In the genomic region with DNA sequence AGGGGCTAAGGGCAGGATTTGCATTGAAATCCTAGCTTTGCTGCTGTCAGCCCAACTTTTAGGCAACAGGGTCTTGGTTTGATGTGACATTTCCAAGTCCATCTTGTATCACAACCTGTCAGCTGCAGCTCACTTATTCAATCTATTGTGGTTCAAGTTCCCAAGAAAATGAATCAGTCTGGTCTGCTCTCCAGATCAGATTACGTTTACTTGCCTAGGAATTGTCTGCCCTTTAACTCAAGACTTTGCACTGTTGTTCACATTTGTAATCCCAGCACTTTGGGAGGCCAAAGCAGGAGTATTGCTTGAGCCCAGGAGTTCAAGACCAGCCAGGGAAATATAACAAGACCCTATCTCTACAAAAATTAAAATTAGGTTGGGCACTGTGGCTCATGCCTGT, we compare ENCODE assay signal across 21 cellular contexts. TPM values are rescaled to one million over a fixed set of nuclear protein-coding genes. Genes with fewer than 3 reads are reported as not detected.
DNase-seq lines count a peak whose midpoint lies in the region; ATAC-seq, FAIRE-seq and TF ChIP-seq lines count a peak whose summit lies in the region.
"Had no signal": no experiment of that assay in that cellular context is flagged by ENCODE, and none has a peak within 500 bp of the region (broad histone marks: within the 10 kb centered on the region; RNA-seq: fewer than 3 reads in every experiment).

No MANE protein-coding gene starts in this region.

- CTCF ChIA-PET in HEK293 (lab: Yijun Ruan, JAX): interaction anchor here (1.4 kb wide), 1 partner anchor 52 kb away, joined by 8 read pairs; no protein-coding TSS in a partner anchor

- H3K4me1 ChIP-seq in HEK293 (ENCODE audit: control insufficient read depth, insufficient read depth, low read length) (no peaks in the 10 kb centered on the region), left ventricle myocardium inferior (no peaks in the 10 kb centered on the region), pancreas (no peaks in the 10 kb centered on the region)
- H3K4me1 ChIP-seq: Caco-2 had no signal

- H3K27ac ChIP-seq in HEK293 (ENCODE audit: extremely low read depth, low read depth, low read length) (no peak overlapping the region), dorsolateral prefrontal cortex (no peak overlapping the region), left ventricle myocardium inferior (replicated peaks) (no peak overlapping the region), pancreas (no peak overlapping the region)
- H3K27ac ChIP-seq: C4-2B had no signal

- WGBS in pancreas, 2 donors: 81 to 88% methylated on average over 1 of the region's 1 CpG

- POLR2A ChIA-PET in HEK293 (lab: Yijun Ruan, JAX): interaction anchor here (0.8 kb wide), 1 partner anchor 164 kb away, joined by 3 read pairs; no protein-coding TSS in a partner anchor

- no peak for TF ChIP-seq CTCF in HEK293 (tag by site-specific recombination; IDR thresholded peaks at IDR 0.05)
- TF ChIP-seq CTCF in bronchial epithelial cell (IDR thresholded peaks at IDR 0.05; ENCODE audit: insufficient read depth, low read length, severe bottlenecking): no peak
- TF ChIP-seq CTCF in dorsolateral prefrontal cortex (IDR thresholded peaks at IDR 0.05 in 54 of 56, conservative IDR thresholded peaks at IDR 0.05 in 2 of 56; ENCODE audit: low read depth in 1 of 56, partially characterized antibody in 56 of 56): no peak
- TF ChIP-seq CTCF in left ventricle myocardium inferior (IDR thresholded peaks at IDR 0.05; ENCODE audit: borderline replicate concordance): no peak
- no peak for TF ChIP-seq CTCF in pancreas (IDR thresholded peaks at IDR 0.05)

- DNase-seq in bronchial epithelial cell (ENCODE audit: low read depth): no peak
- peak; percentile 42 for DNase-seq in myocyte (ENCODE audit: low read depth)
- no peak for DNase-seq in dorsolateral prefrontal cortex
- no peak for DNase-seq in left ventricle myocardium inferior
- no peak for DNase-seq in pons (ENCODE audit: low spot score)
- DNase-seq in pancreas: no peak
- DNase-seq: ACHN; AML-193; Caco-2; CD4-positive, alpha-beta T cell had no signal

- H3K9me3 ChIP-seq in HEK293 (ENCODE audit: control insufficient read depth, insufficient read depth, low read depth, low read length) (no peaks in the 10 kb centered on the region), left ventricle myocardium inferior (replicated peaks) (no peaks in the 10 kb centered on the region), pancreas (no peaks in the 10 kb centered on the region)
- H3K9me3 ChIP-seq: Caco-2 had no signal

- intact Hi-C loops in dorsolateral prefrontal cortex (cut with DNase I) (no loop called here), left ventricle myocardium inferior (cut with micrococcal nuclease) (no loop called here), pancreas (cut with DNase I) (no loop called here)

- peak; percentile 55 for FAIRE-seq in bronchial epithelial cell (lab: Jason Lieb, UNC)
- no peak for FAIRE-seq in pancreas (lab: Jason Lieb, UNC)
- FAIRE-seq: A204.1, D721Med, G401.6, GM12891, GM19239, H54, K562 had no signal

- ATAC-seq in pancreas: no peak
- ATAC-seq: HCT116, K562 had no signal

- H3K27me3 ChIP-seq in bronchial epithelial cell (ENCODE audit: control insufficient read depth, insufficient read depth, low read length) (no peaks in the 10 kb centered on the region), dorsolateral prefrontal cortex (no peaks in the 10 kb centered on the region), left ventricle myocardium inferior (ENCODE audit: low read depth) (no peaks in the 10 kb centered on the region), pancreas (no peaks in the 10 kb centered on the region)

- H3K36me3 ChIP-seq in HEK293 (ENCODE audit: control insufficient read depth in 2 of 2, insufficient read depth in 1 of 2, low read length in 2 of 2) (peaks cover 0 to 38% of the 10 kb centered on the region in 2 experiments; a peak in 2 of 3 replicates), bronchial epithelial cell (ENCODE audit: control insufficient read depth, insufficient read depth, low read length) (peaks cover 19% of the 10 kb centered on the region), left ventricle myocardium inferior (peaks cover 48% of the 10 kb centered on the region), pancreas (peaks cover 0 to 19% (median 5%) of the 10 kb centered on the region in 3 donors)

- H3K4me3 ChIP-seq in HEK293 (ENCODE audit: low read depth, low read length) (no peak overlapping the region), bronchial epithelial cell (ENCODE audit: low read depth, low read length) (no peak overlapping the region), dorsolateral prefrontal cortex (no peak overlapping the region), left ventricle myocardium inferior (no peak overlapping the region), pancreas (no peak overlapping the region)
- H3K4me3 ChIP-seq: K562 had no signal

TF ChIP-seq in HEK293, 187 proteins besides CTCF, POLR2A, EP300 and RAD21:
- 0 out of 2 replicates have a peak, but pooled peaks have one; percentile 43 for TF ChIP-seq ZBTB17 (tag by site-specific recombination; IDR thresholded peaks at IDR 0.05)
- peak; percentile 65; the same call in 1 of the 2 replicates for TF ChIP-seq ZNF600 (tag by site-specific recombination; IDR thresholded peaks at IDR 0.05)
- no peak for TF ChIP-seq ZNF707 (tag by site-specific recombination; IDR thresholded peaks at IDR 0.05)

RNA-seq across cellular contexts. Expression of gene STX4, which starts 10.0 kb away (rescaled TPM):
- total RNA-seq in bronchial epithelial cell (14.7 and 18.7 TPM in 2 replicates), myocyte (47.3 and 51.0 TPM in 2 replicates), dorsolateral prefrontal cortex (100 to 1,000 TPM in 1 of 120 experiments, 10 to 100 TPM in 119; 37.7 to 113 (median 67.3) TPM), left ventricle myocardium inferior (43.1 TPM), pancreas (10 to 100 TPM; 22.2 to 48.9 (median 26.9) TPM)
- 102 TPM for polyA plus RNA-seq in myocyte (2012)
- 10 to 100 TPM; 91.8 to 94.4 TPM for polyA plus RNA-seq in pancreas

RNA-seq across cellular contexts. Expression of gene ZNF668, which starts 30.7 kb away (rescaled TPM):
- total RNA-seq in bronchial epithelial cell (6.5 and 8.2 TPM in 2 replicates), myocyte (45.4 and 65.3 TPM in 2 replicates), dorsolateral prefrontal cortex (10 to 100 TPM in 110 of 120 experiments, 1 to 10 TPM in 10; 7.9 to 24.5 (median 12.5) TPM), left ventricle myocardium inferior (5.3 TPM), pancreas (1 to 10 TPM; 1.5 to 5.5 (median 3.3) TPM)
- 56.4 TPM for polyA plus RNA-seq in myocyte (2012)
- polyA plus RNA-seq in pancreas: 1 to 10 TPM; 4.5 to 6.4 TPM

RNA-seq across cellular contexts. Expression of gene ZNF646, which starts 30.9 kb away (rescaled TPM):
- 6.3 and 10.0 TPM in 2 replicates for total RNA-seq in bronchial epithelial cell
- 17.6 and 29.6 TPM in 2 replicates for total RNA-seq in myocyte
- 13.2 TPM for polyA plus RNA-seq in myocyte (2012)
- total RNA-seq in dorsolateral prefrontal cortex: 10 to 100 TPM; 11.2 to 24.3 (median 16.7) TPM
- 9.6 TPM for total RNA-seq in left ventricle myocardium inferior
- 10 to 100 TPM in 1 of 6 donors, 1 to 10 TPM in 5; 5.6 to 12.6 (median 7.0) TPM for total RNA-seq in pancreas
- polyA plus RNA-seq in pancreas: 10 to 100 TPM in 1 of 2 donors, 1 to 10 TPM in 1; 3.9 to 10.7 TPM

RNA-seq across cellular contexts. Expression of gene STX1B, which starts 32.9 kb away (rescaled TPM):
- total RNA-seq in bronchial epithelial cell (under 0.01 TPM in 1 of 2 replicates, not detected in the other), myocyte (0.86 and 1.3 TPM in 2 replicates), dorsolateral prefrontal cortex (100 to 1,000 TPM in 119 of 120 experiments, 10 to 100 TPM in 1; 84.6 to 437 (median 284) TPM), left ventricle myocardium inferior (0.77 TPM), pancreas (1 to 10 TPM in 1 of 6 donors, under 1 TPM in 5; 0.16 to 1.4 (median 0.56) TPM)
- 3.9 TPM for polyA plus RNA-seq in myocyte (2012)
- polyA plus RNA-seq in pancreas: 1 to 10 TPM in 1 of 2 donors, under 1 TPM in 1; 0.82 to 2.4 TPM
- total RNA-seq: HT-29 had no signal

RNA-seq across cellular contexts. Expression of gene PRSS53, which starts 45.4 kb away (rescaled TPM):
- total RNA-seq in bronchial epithelial cell (0.90 and 1.1 TPM in 2 replicates), myocyte (3.9 and 4.1 TPM in 2 replicates), dorsolateral prefrontal cortex (10 to 100 TPM in 4 of 120 experiments, 1 to 10 TPM in 116; 2.2 to 12.6 (median 5.5) TPM), left ventricle myocardium inferior (1.2 TPM), pancreas (1 to 10 TPM in 5 of 6 donors, under 1 TPM in 1; 0.52 to 2.1 (median 1.3) TPM)
- 1.7 TPM for polyA plus RNA-seq in myocyte (2012)
- polyA plus RNA-seq in pancreas: 1 to 10 TPM; 5.3 to 8.2 TPM
